ENCODE assay signal across 18 cellular contexts in the genomic region with DNA sequence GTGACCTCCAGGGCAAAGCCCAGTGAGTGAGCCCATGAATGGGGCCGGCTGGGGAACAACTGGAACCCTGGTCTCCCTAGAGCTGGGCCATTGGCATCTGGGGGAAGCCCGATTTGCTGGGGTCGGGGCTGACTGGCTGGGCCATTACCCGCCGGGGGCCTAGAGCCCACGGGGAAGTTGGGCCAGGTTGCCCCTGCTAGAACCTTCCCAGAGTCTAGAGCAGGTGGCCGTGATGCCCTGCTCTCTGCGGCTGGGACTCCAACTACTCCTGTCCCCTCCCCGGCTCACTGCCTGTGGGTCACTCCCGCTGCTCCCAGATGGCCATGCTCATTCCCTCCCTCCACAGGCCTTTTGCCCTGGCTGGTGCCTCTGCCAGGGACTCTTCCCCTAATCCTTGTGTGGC. TPM values are rescaled to one million over a fixed set of nuclear protein-coding genes. Genes with fewer than 3 reads are reported as not detected.
A peak's percentile ranks its signal among the peaks of the same experiment; 100 is the strongest.
DNase-seq lines count a peak whose midpoint lies in the region; TF ChIP-seq lines count a peak whose summit lies in the region.
"Had no signal": no experiment of that assay in that cellular context is flagged by ENCODE, and none has a peak within 500 bp of the region (broad histone marks: within the 10 kb centered on the region; RNA-seq: fewer than 3 reads in every experiment).

No MANE protein-coding gene starts in this region.

- no peak overlapping the region for H4K8ac ChIP-seq in H9 (replicated peaks; ENCODE audit: insufficient read length, low read depth, low read length)

- H3K4me3 Mint-ChIP-seq in H9 (no peak overlapping the region), neural crest cell (no peak overlapping the region)
- H3K4me3 Mint-ChIP-seq: CD14-positive monocyte; CD8-positive, alpha-beta T cell had no signal

- H2BK5ac ChIP-seq in H9 (ENCODE audit: insufficient read length, low read length), result no peak overlapping the region

- no peak overlapping the region for H3T11ph ChIP-seq in H9 (ENCODE audit: low read length)

- H3K79me2 ChIP-seq in H9 (ENCODE audit: insufficient read depth, low read length), result no peaks in the 10 kb centered on the region

- H2BK12ac ChIP-seq in H9 (ENCODE audit: insufficient read length, low read depth, low read length), result no peak overlapping the region

- H3K27me3 Mint-ChIP-seq in H9 (ENCODE audit: low read depth) (peaks cover 5% of the 10 kb centered on the region), neural crest cell (ENCODE audit: low read depth) (peaks cover 4% of the 10 kb centered on the region)

- POLR2A ChIA-PET in HEK293T (lab: Yijun Ruan, JAX), result no interaction called here

- H3K23ac ChIP-seq in H9 (ENCODE audit: insufficient read length, low read depth, low read length), result no peak overlapping the region

- no peak overlapping the region for H3K4me2 ChIP-seq in H9 (ENCODE audit: insufficient read depth, insufficient read length, low read length)
- H3K4me2 ChIP-seq: A549 had no signal

- no peak overlapping the region for H4K5ac ChIP-seq in H9 (ENCODE audit: insufficient read length, low read depth, low read length)

- no peak overlapping the region for H3K4ac ChIP-seq in H9 (ENCODE audit: low read depth, low read length)

- H2BK20ac ChIP-seq in H9 (ENCODE audit: low read depth, low read length, poor library complexity, severe bottlenecking), result no peak overlapping the region

- H3K56ac ChIP-seq in H9 (ENCODE audit: insufficient read length, low read depth, low read length), result no peak overlapping the region

- no peaks in the 10 kb centered on the region for H3K79me1 ChIP-seq in H9 (ENCODE audit: insufficient read depth, low read depth, low read length, poor library complexity, severe bottlenecking)

- no peak overlapping the region for H3K27ac ChIP-seq in H9 (ENCODE audit: insufficient read length, low read depth, low read length)
- H3K27ac ChIP-seq: A549 had no signal

- no peak overlapping the region for H4K91ac ChIP-seq in H9 (ENCODE audit: insufficient read length, low read depth, low read length)

- peaks cover 7 to 12% of the 10 kb centered on the region in 2 experiments for H3K4me1 Mint-ChIP-seq in H9
- peaks cover 20% of the 10 kb centered on the region for H3K4me1 Mint-ChIP-seq in neural crest cell

- CTCF ChIA-PET in HEK293T (lab: Yijun Ruan, JAX), result interaction anchor here (1.3 kb wide), 1 partner anchor 87 kb away, joined by 3 read pairs; no protein-coding TSS in a partner anchor

- H2BK120ac ChIP-seq in H9 (ENCODE audit: low read depth, low read length, poor library complexity, severe bottlenecking), result no peak overlapping the region

- no peaks in the 10 kb centered on the region for H3K27me3 ChIP-seq in H9 (ENCODE audit: insufficient read depth, low read length)
- H3K27me3 ChIP-seq: BE2C had no signal

- in situ Hi-C loops in G401 (cut with HindIII; ENCODE audit: low sequenced_read_pairs), result no loop called here

- no peaks in the 10 kb centered on the region for H3K9me3 Mint-ChIP-seq in H9
- H3K9me3 Mint-ChIP-seq in neural crest cell, result peaks cover 8% of the 10 kb centered on the region
- H3K9me3 Mint-ChIP-seq: CD8-positive, alpha-beta T cell had no signal

- no peaks in the 10 kb centered on the region for H3K4me1 ChIP-seq in H9 (ENCODE audit: insufficient read depth, low read length)
- H3K4me1 ChIP-seq: A549, BE2C had no signal

- peak overlapping the region; percentile 14; the same call in 1 of the 2 replicates for H3K14ac ChIP-seq in H9 (ENCODE audit: insufficient read depth, low read length)

- no peaks in the 10 kb centered on the region for H3K23me2 ChIP-seq in H9 (ENCODE audit: insufficient read length, low read depth, low read length, poor library complexity, severe bottlenecking)

- DNase-seq in G401 (ENCODE audit: low spot score) (peak; percentile 90), H9 (no peak), cerebellar cortex (ENCODE audit: low spot score) (peak; percentile 87), neural crest cell (ENCODE audit: low read depth, low spot score) (no peak), GM20000 (ENCODE audit: low spot score) (no peak), HEK293T (ENCODE audit: extremely low spot score) (no peak), NCI-H510A treated with DMSO at 0.1 percent for 48 hours (lab: John Stamatoyannopoulos, UW) (no peak)
- DNase-seq: BE2C; CD8-positive, alpha-beta T cell; COR-L47; DMS153; DMS79 treated with DMSO at 0.1 percent for 48 hours; EL; GDM1; GOT3; IMR-90 had no signal

- H2BK15ac ChIP-seq in H9 (ENCODE audit: low read depth, low read length), result no peak overlapping the region

- H3K9ac ChIP-seq in H9 (ENCODE audit: extremely low read depth, insufficient read length, low read length), result no peak overlapping the region

- H2AFZ ChIP-seq in H9 (ENCODE audit: low read length), result no peak overlapping the region

- H3K9me3 ChIP-seq in H9 (ENCODE audit: control insufficient read depth, low read depth, low read length), result no peaks in the 10 kb centered on the region
- H3K9me3 ChIP-seq: A549, BE2C had no signal

- no peaks in the 10 kb centered on the region for H4K20me1 ChIP-seq in H9 (ENCODE audit: control insufficient read depth, insufficient read depth, insufficient read length)

- no CpG with 5 or more reads among the region's 10 CpGs for WGBS in H9 (ENCODE audit: extremely low coverage, insufficient read length, low lambda C conversion rate)

- no peak overlapping the region for H2AK5ac ChIP-seq in H9 (ENCODE audit: insufficient read length, low read length)

- H3K27ac Mint-ChIP-seq in H9 (no peak overlapping the region), neural crest cell (ENCODE audit: unreplicated experiment) (peak overlapping the region; percentile 12)
- H3K27ac Mint-ChIP-seq: CD14-positive monocyte; CD8-positive, alpha-beta T cell had no signal

- H3K36me3 Mint-ChIP-seq in H9 (ENCODE audit: insufficient read depth in 1 of 3, low read depth in 3 of 3), result no peaks in the 10 kb centered on the region
- H3K36me3 Mint-ChIP-seq in neural crest cell (ENCODE audit: low read depth), result no peaks in the 10 kb centered on the region
- H3K36me3 Mint-ChIP-seq: CD8-positive, alpha-beta T cell had no signal

- no peak overlapping the region for H3K18ac ChIP-seq in H9 (ENCODE audit: insufficient read length, low read depth, low read length)

- no peak for TF ChIP-seq CTCF in H9 (conservative IDR thresholded peaks at IDR 0.05)
- no peak for TF ChIP-seq CTCF in neural crest cell (conservative IDR thresholded peaks at IDR 0.05)
- TF ChIP-seq CTCF in GM20000 (IDR thresholded peaks at IDR 0.05; ENCODE audit: extremely low read depth, missing control alignments), result no peak

TF ChIP-seq in HEK293T, 16 proteins besides CTCF, POLR2A, EP300 and RAD21:
- TF ChIP-seq FOXK2 (IDR thresholded peaks at IDR 0.05), result no peak
- no peak for TF ChIP-seq CTBP1 (IDR thresholded peaks at IDR 0.05; ENCODE audit: borderline replicate concordance)
- TF ChIP-seq TARDBP (IDR thresholded peaks at IDR 0.05), result no peak
- no peak for TF ChIP-seq ARNT (IDR thresholded peaks at IDR 0.05)
- no peak for TF ChIP-seq SP1 (IDR thresholded peaks at IDR 0.05)
- no peak for TF ChIP-seq FOXA1 (IDR thresholded peaks at IDR 0.05)
- no peak for TF ChIP-seq SUZ12 (IDR thresholded peaks at IDR 0.05)
- TF ChIP-seq ELF4 (IDR thresholded peaks at IDR 0.05), result no peak
- TF ChIP-seq FOXM1 (IDR thresholded peaks at IDR 0.05; ENCODE audit: borderline replicate concordance), result no peak
- no peak for TF ChIP-seq HDGF (IDR thresholded peaks at IDR 0.05; ENCODE audit: borderline replicate concordance)
- TF ChIP-seq, protein P1, sequence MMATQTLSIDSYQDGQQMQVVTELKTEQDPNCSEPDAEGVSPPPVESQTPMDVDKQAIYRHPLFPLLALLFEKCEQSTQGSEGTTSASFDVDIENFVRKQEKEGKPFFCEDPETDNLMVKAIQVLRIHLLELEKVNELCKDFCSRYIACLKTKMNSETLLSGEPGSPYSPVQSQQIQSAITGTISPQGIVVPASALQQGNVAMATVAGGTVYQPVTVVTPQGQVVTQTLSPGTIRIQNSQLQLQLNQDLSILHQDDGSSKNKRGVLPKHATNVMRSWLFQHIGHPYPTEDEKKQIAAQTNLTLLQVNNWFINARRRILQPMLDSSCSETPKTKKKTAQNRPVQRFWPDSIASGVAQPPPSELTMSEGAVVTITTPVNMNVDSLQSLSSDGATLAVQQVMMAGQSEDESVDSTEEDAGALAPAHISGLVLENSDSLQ (IDR thresholded peaks at IDR 0.05), result no peak
- TF ChIP-seq BHLHE40 (IDR thresholded peaks at IDR 0.05; ENCODE audit: borderline replicate concordance), result no peak
- no peak for TF ChIP-seq NFRKB (IDR thresholded peaks at IDR 0.05)
- TF ChIP-seq ZNF384 (IDR thresholded peaks at IDR 0.05), result no peak
- no peak for TF ChIP-seq LEF1 (IDR thresholded peaks at IDR 0.05; ENCODE audit: borderline replicate concordance)
- TF ChIP-seq L3MBTL2 (conservative IDR thresholded peaks at IDR 0.05), result no peak

RNA-seq across cellular contexts. Expression of a gene that starts 24.2 kb away (rescaled TPM):
- 6.1 and 8.5 TPM in 2 replicates for total RNA-seq in G401 (2014; rRNA removed; shearing (Covaris generic))
- total RNA-seq in H9 (2021) (28.9 and 31.7 TPM in 2 replicates), neural crest cell (52.3 and 53.6 TPM in 2 replicates)

Comparison
In these comparisons a context has a peak if more than half of its experiments do, and no peak if none do; other contexts are left out.
1. DNase-seq: peak in G401 (single experiment) and cerebellar cortex (single experiment); none in H9 (single experiment), neural crest cell (single experiment), GM20000 (single experiment), HEK293T (single experiment) and NCI-H510A treated with DMSO at 0.1 percent for 48 hours (single experiment).